In genomic region chr6:1796706-1797529, GRCh38 we compare ENCODE assay signal across 9 cellular contexts.
DNase-seq lines count a peak whose midpoint lies in the region; ATAC-seq, FAIRE-seq and TF ChIP-seq lines count a peak whose summit lies in the region.
"Had no signal": no experiment of that assay in that cellular context is flagged by ENCODE, and none has a peak within 500 bp of the region (broad histone marks: within the 10 kb centered on the region; RNA-seq: fewer than 3 reads in every experiment).

No MANE protein-coding gene starts in this region.

- no peak overlapping the region for H2AFZ ChIP-seq in keratinocyte (ENCODE audit: control insufficient read depth, low read length)

- H3K79me2 ChIP-seq in keratinocyte (ENCODE audit: control insufficient read depth, insufficient read depth, low read length), result no peaks in the 10 kb centered on the region

- no peaks in the 10 kb centered on the region for H3K9me1 ChIP-seq in keratinocyte (ENCODE audit: control insufficient read depth, extremely low read depth, insufficient read depth, low read length)

- H3K9ac ChIP-seq in keratinocyte (ENCODE audit: control insufficient read depth, extremely low read depth, insufficient read depth, low read length), result no peak overlapping the region

- H3K9me3 ChIP-seq in keratinocyte (ENCODE audit: control insufficient read depth, low read depth, low read length) (no peaks in the 10 kb centered on the region), left lung (no peaks in the 10 kb centered on the region)

- intact Hi-C loops in left lung (cut with DNase I), result no loop called here

- DNase-seq in keratinocyte (ENCODE audit: low read depth, low spot score) (no peak), NCI-H526 (lab: John Stamatoyannopoulos, UW) (no peak), NCI-H748 treated with DMSO at 0.1 percent for 48 hours (lab: John Stamatoyannopoulos, UW) (no peak), left lung (no peak)
- DNase-seq in stimulated activated naive CD8-positive, alpha-beta T cell treated with anti-CD3 and anti-CD28 coated beads, Interleukin-15, Interleukin-2, amounts not matched to agents 100 U/mL and 50 U/mL, for 24 hours, result no peak

- dilution Hi-C loops in keratinocyte (cut with MboI; ENCODE audit: extremely low pct_ligation_motif_present, low sequenced_read_pairs), result no loop called here

- no peak overlapping the region for H3K27ac ChIP-seq in keratinocyte (ENCODE audit: control insufficient read depth, insufficient read depth, low read length)
- no peak overlapping the region for H3K27ac ChIP-seq in left lung

- no peak overlapping the region for H3K4me3 ChIP-seq in keratinocyte (ENCODE audit: control insufficient read depth in 2 of 3, extremely low read depth in 1 of 3, insufficient read depth in 2 of 3, low read depth in 1 of 3, low read length in 3 of 3)
- no peak overlapping the region for H3K4me3 ChIP-seq in left lung
- H3K4me3 ChIP-seq: coronary artery had no signal

- H3K4me1 ChIP-seq in keratinocyte (ENCODE audit: control insufficient read depth, extremely low read depth, insufficient read depth, low read length) (peaks cover 8% of the 10 kb centered on the region), left lung (no peaks in the 10 kb centered on the region)

- peak overlapping the region; percentile 53 for H3K4me2 ChIP-seq in keratinocyte (ENCODE audit: control insufficient read depth, extremely low read depth, insufficient read depth, low read depth, low read length)

- H3K36me3 ChIP-seq in keratinocyte (ENCODE audit: control insufficient read depth in 2 of 2, extremely low read depth in 1 of 2, insufficient read depth in 2 of 2, low read length in 2 of 2) (no peaks in the 10 kb centered on the region), left lung (no peaks in the 10 kb centered on the region)

- ATAC-seq in GM18520 (IDR thresholded peaks at IDR 0.05; ENCODE audit: unreplicated experiment) (peak; percentile 60), GM21529 (IDR thresholded peaks at IDR 0.05; ENCODE audit: unreplicated experiment) (peak; percentile 89), HG03196 (IDR thresholded peaks at IDR 0.05; ENCODE audit: unreplicated experiment) (peak; percentile 75), left lung (no peak)
- ATAC-seq in stimulated activated naive CD8-positive, alpha-beta T cell treated with anti-CD3 and anti-CD28 coated beads, Interleukin-15, Interleukin-2, amounts not matched to agents 100 U/mL and 50 U/mL, for 24 hours, result no peak

- no peak for FAIRE-seq in keratinocyte (lab: Jason Lieb, UNC)

- no peaks in the 10 kb centered on the region for H4K20me1 ChIP-seq in keratinocyte (ENCODE audit: control insufficient read depth, extremely low read depth, insufficient read depth, low read length)

- H3K27me3 ChIP-seq in keratinocyte (ENCODE audit: control insufficient read depth, extremely low read depth, insufficient read depth, low read length) (no peaks in the 10 kb centered on the region), left lung (no peaks in the 10 kb centered on the region)

- no peak for TF ChIP-seq CTCF in keratinocyte (optimal IDR thresholded peaks at IDR 0.05 in 1 of 3, IDR thresholded peaks at IDR 0.05 in 1 of 3, conservative IDR thresholded peaks at IDR 0.05 in 1 of 3; ENCODE audit: extremely low read depth in 1 of 3, insufficient read depth in 2 of 3, low read length in 3 of 3)
- no peak for TF ChIP-seq CTCF in left lung (IDR thresholded peaks at IDR 0.05)

Comparison
In these comparisons a context has a peak if more than half of its experiments do, and no peak if none do; other contexts are left out.
1. ATAC-seq: peak in GM18520 (single experiment), GM21529 (single experiment) and HG03196 (single experiment); none in stimulated activated naive CD8-positive, alpha-beta T cell treated with anti-CD3 and anti-CD28 coated beads, Interleukin-15, Interleukin-2, amounts not matched to agents 100 U/mL and 50 U/mL, for 24 hours (single experiment) and left lung (single experiment).